In the genomic region with DNA sequence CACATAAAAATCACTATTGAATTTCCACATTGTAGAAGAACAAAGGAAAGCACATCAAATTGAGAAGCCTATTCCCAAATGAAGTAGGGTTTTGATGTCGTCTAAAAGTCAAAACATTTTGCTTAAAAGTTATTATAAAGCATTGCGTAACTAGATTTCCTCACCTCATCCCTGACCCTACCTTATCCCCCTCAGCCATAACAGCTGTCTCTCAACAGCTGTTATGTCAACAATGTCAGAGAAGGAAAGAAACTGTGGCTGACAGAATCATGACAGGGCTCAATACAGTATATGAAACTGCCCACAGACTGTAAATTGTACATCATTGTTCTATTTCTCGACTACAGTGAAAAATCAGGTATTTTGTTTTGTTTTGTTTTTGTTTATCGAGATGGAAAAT, we compare ENCODE assay signal across 14 cellular contexts.
"Had no signal": no experiment of that assay in that cellular context is flagged by ENCODE, and none has a peak within 500 bp of the region (broad histone marks: within the 10 kb centered on the region; RNA-seq: fewer than 3 reads in every experiment).

No MANE protein-coding gene starts in this region.

- DNase-seq: activated CD4-positive, alpha-beta T cell treated with anti-CD3 and anti-CD28 coated beads for 36 hours; activated CD8-positive, alpha-beta memory T cell treated with anti-CD3 and anti-CD28 coated beads, Interleukin-2, amount 50 U/mL, for 48 hours; activated CD8-positive, alpha-beta T cell treated with anti-CD3 and anti-CD28 coated beads, Interleukin-2, amount 10 ng/mL, durations not matched to agents 7 days and 5 days; activated naive CD8-positive, alpha-beta T cell treated with anti-CD3 and anti-CD28 coated beads, Interleukin-2, amount 10 ng/mL, durations not matched to agents 7 days and 5 days; anterior cingulate cortex; gastrocnemius medialis; heart right ventricle; nephron progenitor cell; stimulated activated CD4-positive, alpha-beta T cell treated with anti-CD3 and anti-CD28 coated beads, Interleukin-15, amount 100 ng/mL, for 24 hours; stimulated activated CD4-positive, alpha-beta T cell treated with anti-CD3 and anti-CD28 coated beads, Interleukin-4, amount 100 ng/mL, for 24 hours; stimulated activated naive CD8-positive, alpha-beta T cell treated with anti-CD3 and anti-CD28 coated beads, Interleukin-15, amount 100 ng/mL, for 72 hours; testis had no signal

- H3K27me3 Mint-ChIP-seq: activated naive CD8-positive, alpha-beta T cell treated with anti-CD3 and anti-CD28 coated beads, Interleukin-2, amount 10 ng/mL, durations not matched to agents 7 days and 5 days; stimulated activated naive CD8-positive, alpha-beta T cell treated with anti-CD3 and anti-CD28 coated beads, Interleukin-15, amount 100 ng/mL, for 72 hours had no signal

- H3K36me3 ChIP-seq: gastrocnemius medialis, heart right ventricle had no signal

- H3K4me1 Mint-ChIP-seq: activated CD4-positive, alpha-beta T cell treated with anti-CD3 and anti-CD28 coated beads for 36 hours; activated naive CD8-positive, alpha-beta T cell treated with anti-CD3 and anti-CD28 coated beads, Interleukin-2, amount 10 ng/mL, durations not matched to agents 7 days and 5 days; nephron progenitor cell; stimulated activated naive CD8-positive, alpha-beta T cell treated with anti-CD3 and anti-CD28 coated beads, Interleukin-15, amount 100 ng/mL, for 72 hours had no signal

- H3K4me3 ChIP-seq: gastrocnemius medialis, heart right ventricle, testis had no signal

- H3K4me1 ChIP-seq: gastrocnemius medialis, heart right ventricle, testis had no signal

- H3K9me3 Mint-ChIP-seq: activated naive CD8-positive, alpha-beta T cell treated with anti-CD3 and anti-CD28 coated beads, Interleukin-2, amount 10 ng/mL, durations not matched to agents 7 days and 5 days; stimulated activated naive CD8-positive, alpha-beta T cell treated with anti-CD3 and anti-CD28 coated beads, Interleukin-15, amount 100 ng/mL, for 72 hours had no signal

- H3K9me3 ChIP-seq: gastrocnemius medialis, testis had no signal

- H3K27ac Mint-ChIP-seq: activated CD4-positive, alpha-beta T cell treated with anti-CD3 and anti-CD28 coated beads for 36 hours; activated CD8-positive, alpha-beta T cell treated with anti-CD3 and anti-CD28 coated beads, Interleukin-2, amount 10 ng/mL, durations not matched to agents 7 days and 5 days; activated naive CD8-positive, alpha-beta T cell treated with anti-CD3 and anti-CD28 coated beads, Interleukin-2, amount 10 ng/mL, durations not matched to agents 7 days and 5 days; nephron progenitor cell; stimulated activated naive CD8-positive, alpha-beta T cell treated with anti-CD3 and anti-CD28 coated beads, Interleukin-15, amount 100 ng/mL, for 72 hours had no signal

- H3K4me3 Mint-ChIP-seq: activated CD4-positive, alpha-beta T cell treated with anti-CD3 and anti-CD28 coated beads for 36 hours; activated CD8-positive, alpha-beta T cell treated with anti-CD3 and anti-CD28 coated beads, Interleukin-2, amount 10 ng/mL, durations not matched to agents 7 days and 5 days; activated naive CD8-positive, alpha-beta T cell treated with anti-CD3 and anti-CD28 coated beads, Interleukin-2, amount 10 ng/mL, durations not matched to agents 7 days and 5 days; nephron progenitor cell; stimulated activated naive CD8-positive, alpha-beta T cell treated with anti-CD3 and anti-CD28 coated beads, Interleukin-15, amount 100 ng/mL, for 72 hours had no signal

- H3K27me3 ChIP-seq: gastrocnemius medialis, heart right ventricle, testis had no signal

- ATAC-seq: activated CD4-positive, alpha-beta T cell treated with anti-CD3 and anti-CD28 coated beads for 36 hours; activated CD8-positive, alpha-beta T cell treated with anti-CD3 and anti-CD28 coated beads, Interleukin-2, amount 10 ng/mL, durations not matched to agents 7 days and 5 days; heart right ventricle; stimulated activated naive CD8-positive, alpha-beta T cell treated with anti-CD3 and anti-CD28 coated beads, Interleukin-15, amount 100 ng/mL, for 72 hours had no signal

- H3K27ac ChIP-seq: heart right ventricle, testis, VCaP had no signal

- FAIRE-seq: islet of Langerhans had no signal

- H3K36me3 Mint-ChIP-seq: activated naive CD8-positive, alpha-beta T cell treated with anti-CD3 and anti-CD28 coated beads, Interleukin-2, amount 10 ng/mL, durations not matched to agents 7 days and 5 days had no signal
